In the genomic region with DNA sequence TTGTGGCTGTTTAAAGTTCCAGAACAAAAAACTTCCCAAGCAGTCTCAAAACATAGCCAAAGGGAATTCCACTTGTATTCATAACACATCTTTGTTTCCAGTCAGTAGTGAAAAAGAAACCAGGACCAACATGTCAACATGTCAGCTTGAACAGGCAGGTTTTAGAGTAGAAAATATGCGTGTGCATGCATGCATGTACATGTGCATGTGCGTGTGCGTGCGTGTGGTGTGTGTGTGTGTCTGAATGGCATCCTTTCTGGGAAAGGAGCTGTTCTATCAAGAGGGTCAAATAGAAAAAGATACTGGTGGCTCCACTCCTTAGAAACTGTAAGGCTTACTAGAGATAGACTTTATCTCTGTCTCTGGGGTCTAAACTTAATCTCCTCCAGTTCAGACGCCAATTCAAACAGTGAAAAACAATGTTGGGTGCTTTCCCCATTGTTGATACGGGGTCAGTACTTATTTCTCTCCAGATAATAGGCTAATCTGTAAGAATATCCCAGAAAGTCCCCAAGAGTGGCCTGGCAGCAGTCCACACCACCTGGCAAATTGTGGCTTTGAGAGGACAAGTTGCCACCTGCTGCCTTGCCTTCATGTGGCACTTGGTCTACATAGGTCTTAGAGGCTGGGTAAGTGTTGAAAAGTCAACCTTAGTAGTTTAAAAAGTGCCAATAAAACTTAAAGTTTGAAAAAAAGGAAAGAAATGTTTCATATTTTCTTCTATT, we compare ENCODE assay signal across 22 cellular contexts.
DNase-seq lines count a peak whose midpoint lies in the region; ATAC-seq and TF ChIP-seq lines count a peak whose summit lies in the region.
"Had no signal": no experiment of that assay in that cellular context is flagged by ENCODE, and none has a peak within 500 bp of the region (broad histone marks: within the 10 kb centered on the region; RNA-seq: fewer than 3 reads in every experiment).

No MANE protein-coding gene starts in this region.

- H2BK120ac ChIP-seq in mesendoderm (ENCODE audit: low read depth, low read length): no peak overlapping the region

- H2BK15ac ChIP-seq in mesendoderm (replicated peaks; ENCODE audit: low read depth): no peak overlapping the region

- H3K4me2 ChIP-seq in mesendoderm (ENCODE audit: low read length): no peak overlapping the region

- peak overlapping the region; percentile 40 for H3K27ac ChIP-seq in caudate nucleus (ENCODE audit: low read depth, low read length)
- no peak overlapping the region for H3K27ac ChIP-seq in mesendoderm (ENCODE audit: low read depth, low read length)
- H3K27ac ChIP-seq: epithelial cell of prostate, thyroid gland had no signal

- no peaks in the 10 kb centered on the region for H3K79me1 ChIP-seq in mesendoderm (ENCODE audit: low read length)

- H3K36me3 ChIP-seq in mesendoderm (ENCODE audit: control insufficient read depth, insufficient read depth, low read length): no peaks in the 10 kb centered on the region
- H3K36me3 ChIP-seq: thyroid gland had no signal

- DNase-seq in GM12865 (ENCODE audit: low read depth) (peak; percentile 45), NCI-H524 treated with DMSO at 0.1 percent for 48 hours (lab: John Stamatoyannopoulos, UW) (peak; percentile 78), caudate nucleus (lab: John Stamatoyannopoulos, UW) (no peak), mesendoderm (peak; percentile 37), cerebellar nuclear complex (lab: John Stamatoyannopoulos, UW) (no peak), mesenteric fat pad (ENCODE audit: low spot score) (no peak)
- no peak for DNase-seq in activated CD4-positive, alpha-beta T cell treated with anti-CD3 and anti-CD28 coated beads for 36 hours
- DNase-seq: activated CD4-positive, alpha-beta T cell treated with anti-CD3 and anti-CD28 coated beads, Interleukin-2, amount 50 U/mL, for 1 hour; activated naive CD4-positive, alpha-beta T cell treated with anti-CD3 and anti-CD28 coated beads, Interleukin-2, amount 10 ng/mL, durations not matched to agents 7 days and 5 days; aorta; GOT3; MM.1S; NCI-H1436; NCI-H526; SHP77; stimulated activated CD4-positive, alpha-beta T cell treated with anti-CD3 and anti-CD28 coated beads, Interleukin-15, amount 100 ng/mL, for 24 hours; stimulated activated naive CD8-positive, alpha-beta T cell treated with anti-CD3 and anti-CD28 coated beads, Interleukin-15, Interleukin-2, amounts not matched to agents 100 U/mL and 50 U/mL, for 24 hours; T-helper 9 cell; thyroid gland had no signal

- H3K9ac ChIP-seq in mesendoderm (ENCODE audit: low read length): no peak overlapping the region

- no peak overlapping the region for H3K23ac ChIP-seq in mesendoderm (ENCODE audit: low read length)

- no peak overlapping the region for H2BK5ac ChIP-seq in mesendoderm (ENCODE audit: low read length)

- WGBS in mesendoderm (ENCODE audit: extremely low coverage, insufficient coverage, low lambda C conversion rate): no CpG with 5 or more reads among the region's 6 CpGs

- no peak overlapping the region for H3K4me3 Mint-ChIP-seq in activated CD4-positive, alpha-beta T cell treated with anti-CD3 and anti-CD28 coated beads for 36 hours
- H3K4me3 Mint-ChIP-seq: activated naive CD4-positive, alpha-beta T cell treated with anti-CD3 and anti-CD28 coated beads, Interleukin-2, amount 10 ng/mL, durations not matched to agents 7 days and 5 days; activated T-helper 1 cell treated with anti-CD3 and anti-CD28 coated beads, Interleukin-12 subunit alpha, Interleukin-12 subunit beta, Interleukin-2, Interleukin-4 antibody, amounts not matched to agents 30 ng/mL and 10 ng/mL and 1 ng/mL, durations not matched to agents 14 hours and 24 hours and 36 hours; neural crest cell had no signal

- no peaks in the 10 kb centered on the region for H3K4me1 ChIP-seq in mesendoderm (ENCODE audit: control insufficient read depth, low read depth, low read length)

- no peaks in the 10 kb centered on the region for H3K4me1 Mint-ChIP-seq in activated CD4-positive, alpha-beta T cell treated with anti-CD3 and anti-CD28 coated beads for 36 hours
- H3K4me1 Mint-ChIP-seq: activated naive CD4-positive, alpha-beta T cell treated with anti-CD3 and anti-CD28 coated beads, Interleukin-2, amount 10 ng/mL, durations not matched to agents 7 days and 5 days had no signal

- intact Hi-C loops in activated CD4-positive, alpha-beta T cell treated with anti-CD3 and anti-CD28 coated beads for 36 hours (cut with DNase I, micrococcal nuclease): no loop called here

- H4K8ac ChIP-seq in mesendoderm (ENCODE audit: low read depth, low read length): no peak overlapping the region

- H3K4me3 ChIP-seq in GM12865 (ENCODE audit: low read depth, low read length): no peak overlapping the region
- H3K4me3 ChIP-seq in mesendoderm (ENCODE audit: low read length): no peak overlapping the region
- H3K4me3 ChIP-seq: thyroid gland had no signal

- H3K4ac ChIP-seq in mesendoderm (ENCODE audit: low read depth, low read length): no peak overlapping the region

- no peak overlapping the region for H4K5ac ChIP-seq in mesendoderm (ENCODE audit: low read length)

- H2AK5ac ChIP-seq in mesendoderm (ENCODE audit: low read length): no peak overlapping the region

- no peak overlapping the region for H3K18ac ChIP-seq in mesendoderm (ENCODE audit: low read length)

- POLR2A ChIA-PET in activated CD4-positive, alpha-beta T cell treated with anti-CD3 and anti-CD28 coated beads for 36 hours (lab: Charles Lee): no interaction called here

- no peaks in the 10 kb centered on the region for H3K79me2 ChIP-seq in mesendoderm (ENCODE audit: control insufficient read depth, insufficient read depth, low read length)

- peak overlapping the region; percentile 56 for H3K56ac ChIP-seq in mesendoderm (ENCODE audit: low read length)

- no peaks in the 10 kb centered on the region for H3K36me3 Mint-ChIP-seq in activated CD4-positive, alpha-beta T cell treated with anti-CD3 and anti-CD28 coated beads for 36 hours (ENCODE audit: low read depth)
- H3K36me3 Mint-ChIP-seq: activated naive CD4-positive, alpha-beta T cell treated with anti-CD3 and anti-CD28 coated beads, Interleukin-2, amount 10 ng/mL, durations not matched to agents 7 days and 5 days had no signal

- TF ChIP-seq CTCF in GM12865 (IDR thresholded peaks at IDR 0.05; ENCODE audit: insufficient read depth, low read depth, low read length, missing control alignments): no peak

- H3K9me3 Mint-ChIP-seq in activated CD4-positive, alpha-beta T cell treated with anti-CD3 and anti-CD28 coated beads for 36 hours (ENCODE audit: low read depth): no peaks in the 10 kb centered on the region
- H3K9me3 Mint-ChIP-seq: activated naive CD4-positive, alpha-beta T cell treated with anti-CD3 and anti-CD28 coated beads, Interleukin-2, amount 10 ng/mL, durations not matched to agents 7 days and 5 days; activated T-helper 1 cell treated with anti-CD3 and anti-CD28 coated beads, Interleukin-12 subunit alpha, Interleukin-12 subunit beta, Interleukin-2, Interleukin-4 antibody, amounts not matched to agents 30 ng/mL and 10 ng/mL and 1 ng/mL, durations not matched to agents 14 hours and 24 hours and 36 hours; neural crest cell had no signal

- H3K27me3 ChIP-seq in mesendoderm (ENCODE audit: insufficient read depth, low read length, poor library complexity): no peaks in the 10 kb centered on the region
- H3K27me3 ChIP-seq: thyroid gland had no signal

- H3K27me3 Mint-ChIP-seq in activated CD4-positive, alpha-beta T cell treated with anti-CD3 and anti-CD28 coated beads for 36 hours: peaks cover 6% of the 10 kb centered on the region

- no peak for ATAC-seq in activated CD4-positive, alpha-beta T cell treated with anti-CD3 and anti-CD28 coated beads for 36 hours
- ATAC-seq: stimulated activated naive CD8-positive, alpha-beta T cell treated with anti-CD3 and anti-CD28 coated beads, Interleukin-15, Interleukin-2, amounts not matched to agents 100 U/mL and 50 U/mL, for 24 hours had no signal

- no peak overlapping the region for H3K27ac Mint-ChIP-seq in activated CD4-positive, alpha-beta T cell treated with anti-CD3 and anti-CD28 coated beads for 36 hours
- H3K27ac Mint-ChIP-seq: activated naive CD4-positive, alpha-beta T cell treated with anti-CD3 and anti-CD28 coated beads, Interleukin-2, amount 10 ng/mL, durations not matched to agents 7 days and 5 days; activated T-helper 1 cell treated with anti-CD3 and anti-CD28 coated beads, Interleukin-12 subunit alpha, Interleukin-12 subunit beta, Interleukin-2, Interleukin-4 antibody, amounts not matched to agents 30 ng/mL and 10 ng/mL and 1 ng/mL, durations not matched to agents 14 hours and 24 hours and 36 hours had no signal

- CTCF ChIA-PET in activated CD4-positive, alpha-beta T cell treated with anti-CD3 and anti-CD28 coated beads for 36 hours (lab: Charles Lee): interaction anchor here (0.7 to 1.2 kb wide), 2 partner anchors 51 to 941 kb away, joined by 3 to 4 read pairs; no protein-coding TSS in a partner anchor

Comparison
In these comparisons a context has a peak if more than half of its experiments do, and no peak if none do; other contexts are left out.
1. DNase-seq: peak in GM12865 (single experiment), NCI-H524 treated with DMSO at 0.1 percent for 48 hours (single experiment) and mesendoderm (single experiment); none in caudate nucleus (0 of 61), activated CD4-positive, alpha-beta T cell treated with anti-CD3 and anti-CD28 coated beads for 36 hours (single experiment), cerebellar nuclear complex (0 of 2) and mesenteric fat pad (single experiment).